Comparison of ENCODE assay signal across 15 cellular contexts in the genomic region with DNA sequence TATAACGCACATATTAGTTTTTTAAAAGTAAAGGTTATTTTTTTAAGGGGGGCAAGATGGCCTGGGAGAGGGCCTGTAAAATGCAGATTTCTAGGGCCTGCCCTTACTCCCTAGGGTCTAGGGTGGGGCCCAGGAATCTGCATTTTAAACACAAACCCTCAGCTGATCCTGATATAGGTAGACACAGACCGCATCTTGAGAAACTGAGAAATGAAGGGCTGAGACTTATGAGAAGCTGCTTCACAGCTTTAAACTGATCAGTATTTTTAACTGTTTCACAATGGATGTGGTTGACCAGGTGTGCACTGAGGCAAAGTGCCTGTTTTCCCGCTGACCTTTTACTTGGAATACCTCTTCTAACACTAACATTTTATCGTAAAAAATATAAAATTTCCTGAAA.
A peak's percentile ranks its signal among the peaks of the same experiment; 100 is the strongest.
DNase-seq lines count a peak whose midpoint lies in the region; ATAC-seq and TF ChIP-seq lines count a peak whose summit lies in the region.
"Had no signal": no experiment of that assay in that cellular context is flagged by ENCODE, and none has a peak within 500 bp of the region (broad histone marks: within the 10 kb centered on the region; RNA-seq: fewer than 3 reads in every experiment).

No MANE protein-coding gene starts in this region.

- H3K9me3 Mint-ChIP-seq in brain = no peaks in the 10 kb centered on the region

- H3K36me3 ChIP-seq in mucosa of descending colon (ENCODE audit: low read depth) (no peaks in the 10 kb centered on the region), mammary epithelial cell (ENCODE audit: insufficient read depth, low read length) (no peaks in the 10 kb centered on the region)
- H3K36me3 ChIP-seq: SJSA1 had no signal

- H3K4me2 ChIP-seq in mammary epithelial cell (ENCODE audit: insufficient read depth, low read depth, low read length) = no peak overlapping the region

- H4K20me1 ChIP-seq in mammary epithelial cell (ENCODE audit: insufficient read depth, low read length) = no peaks in the 10 kb centered on the region

- no peak overlapping the region for H2AFZ ChIP-seq in mammary epithelial cell (ENCODE audit: low read depth, low read length)

- in situ Hi-C loops in mammary epithelial cell (cut with MboI; ENCODE audit: low sequenced_read_pairs in 2 of 2) = loop anchor here in 1 of 2 donors (10.0 kb wide), 1 partner anchor 91 kb away; no protein-coding TSS in a partner anchor

- no peaks in the 10 kb centered on the region for H3K27me3 Mint-ChIP-seq in brain

- no peak overlapping the region for H3K27ac ChIP-seq in mammary epithelial cell (ENCODE audit: insufficient read depth, low read depth, low read length)
- H3K27ac ChIP-seq: right lobe of liver, SJSA1 had no signal

- no TSS peak for BruUV-seq in mammary epithelial cell (replicated peaks; lab: Mats Ljungman, UMichigan)

- TF ChIP-seq CTCF in brain (conservative IDR thresholded peaks at IDR 0.05) (no peak), mucosa of descending colon (IDR thresholded peaks at IDR 0.05) (no peak), mammary epithelial cell (conservative IDR thresholded peaks at IDR 0.05 in 1 of 2, IDR thresholded peaks at IDR 0.05 in 1 of 2; ENCODE audit: extremely low read depth in 1 of 2, insufficient read depth in 1 of 2, low read depth in 1 of 2, low read length in 2 of 2) (no peak)

- CTCF ChIA-PET in mammary epithelial cell (lab: Charles Lee; ENCODE audit: low non-redundant PET) = no interaction called here

- H3K27ac Mint-ChIP-seq in brain = peak overlapping the region; percentile 16 to 94 (median 70)

- WGBS in mammary epithelial cell (ENCODE audit: low coverage, missing lambda C conversion rate) = 94% methylated on average over 4 of the region's 4 CpGs

- H3K4me1 ChIP-seq in mucosa of descending colon (ENCODE audit: low read depth) = peaks cover 18% of the 10 kb centered on the region
- no peaks in the 10 kb centered on the region for H3K4me1 ChIP-seq in mammary epithelial cell (ENCODE audit: insufficient read depth, low read length)
- H3K4me1 ChIP-seq: SJSA1 had no signal

- H3K9me3 ChIP-seq in mucosa of descending colon (no peaks in the 10 kb centered on the region), mammary epithelial cell (replicated peaks; ENCODE audit: insufficient read depth, low read length) (no peaks in the 10 kb centered on the region)
- H3K9me3 ChIP-seq: right lobe of liver, SJSA1 had no signal

- no peaks in the 10 kb centered on the region for H3K79me2 ChIP-seq in mammary epithelial cell (ENCODE audit: insufficient read depth, low read length)

- H3K4me1 Mint-ChIP-seq in brain = peaks cover 50% of the 10 kb centered on the region

- DNase-seq in mucosa of descending colon = no peak
- no peak for DNase-seq in DMS153 (lab: John Stamatoyannopoulos, UW)
- DNase-seq in DMS79 treated with DMSO at 0.1 percent for 48 hours (lab: John Stamatoyannopoulos, UW) = no peak
- no peak for DNase-seq in mammary epithelial cell
- DNase-seq: activated CD4-positive, CD25-positive, alpha-beta regulatory T cell treated with anti-CD3 and anti-CD28 coated beads, Interleukin-2, amount 50 U/mL, for 72 hours; activated naive CD4-positive, alpha-beta T cell treated with Interleukin-2 at 50 U/mL for 16 hours; COR-L47; HCEC 1CT; NCI-H82; right lobe of liver had no signal

- no peaks in the 10 kb centered on the region for H3K36me3 Mint-ChIP-seq in brain

- no peak overlapping the region for H3K4me3 ChIP-seq in mucosa of descending colon
- no peak overlapping the region for H3K4me3 ChIP-seq in mammary epithelial cell (replicated peaks in 1 of 3; ENCODE audit: insufficient read depth in 1 of 3, low read depth in 2 of 3, low read length in 3 of 3)
- H3K4me3 ChIP-seq: right lobe of liver, SJSA1 had no signal

- H3K9ac ChIP-seq in mammary epithelial cell (ENCODE audit: insufficient read depth, low read length) = no peak overlapping the region

- peak overlapping the region in 2 of 5 experiments; percentile 6 to 62 for H3K4me3 Mint-ChIP-seq in brain

- dilution Hi-C loops in mammary epithelial cell (cut with HindIII; ENCODE audit: low sequenced_read_pairs) = no loop called here

- no peaks in the 10 kb centered on the region for H3K27me3 ChIP-seq in mammary epithelial cell (ENCODE audit: insufficient read depth, low read length)
- H3K27me3 ChIP-seq: right lobe of liver had no signal

- ATAC-seq in GM18502 (IDR thresholded peaks at IDR 0.05; ENCODE audit: poor library complexity, unreplicated experiment) (peak; percentile 79), GM19372 (IDR thresholded peaks at IDR 0.05; ENCODE audit: low read depth, unreplicated experiment) (peak; percentile 68), HG02938 (IDR thresholded peaks at IDR 0.05; ENCODE audit: unreplicated experiment) (peak; percentile 66), mucosa of descending colon (no peak)
- ATAC-seq: right lobe of liver had no signal

- intact Hi-C loops in mucosa of descending colon (cut with DNase I, micrococcal nuclease) (no loop called here), mammary epithelial cell (cut with micrococcal nuclease) (no loop called here)
